ENCODE assay signal across 12 cellular contexts in the genomic region with DNA sequence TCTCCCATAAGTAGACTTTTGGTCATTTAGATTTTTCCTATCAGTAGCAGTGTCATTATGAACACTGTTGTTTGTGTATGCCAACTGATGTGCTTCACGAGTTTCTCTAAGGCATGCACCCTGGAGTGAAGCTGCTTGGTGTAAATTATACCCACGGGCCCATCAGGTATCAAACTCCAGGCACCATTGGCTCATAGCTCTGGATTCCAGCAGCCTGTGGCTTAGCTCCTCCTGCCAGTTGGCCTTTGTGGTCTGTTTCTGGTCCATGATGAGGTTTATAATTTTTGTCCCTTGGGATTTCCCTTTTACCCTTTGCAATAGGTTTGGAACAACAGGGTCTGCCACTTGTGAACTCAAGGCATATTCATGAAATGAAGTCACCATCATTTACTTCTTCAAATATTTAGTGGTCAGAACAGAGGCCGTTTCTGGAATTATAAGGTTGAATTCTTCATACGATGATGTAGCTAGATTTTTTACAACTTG.
DNase-seq lines count a peak whose midpoint lies in the region; ATAC-seq and TF ChIP-seq lines count a peak whose summit lies in the region.
"Had no signal": no experiment of that assay in that cellular context is flagged by ENCODE, and none has a peak within 500 bp of the region (broad histone marks: within the 10 kb centered on the region; RNA-seq: fewer than 3 reads in every experiment).

No MANE protein-coding gene starts in this region.

- peaks cover 4% of the 10 kb centered on the region for H3K27me3 Mint-ChIP-seq in nephron progenitor cell (ENCODE audit: low read depth, poor library complexity)

- no peak overlapping the region for H3K9ac ChIP-seq in BLaER1 treated with 17β-estradiol and CSF1 and Interleukin-3, amounts not matched to agents 10 nM and 100 nM

- DNase-seq in NCI-H1048 (lab: John Stamatoyannopoulos, UW) (peak; percentile 40), body of pancreas (no peak), nephron progenitor cell (no peak), medulla oblongata (ENCODE audit: extremely low spot score) (no peak)
- DNase-seq: colonic mucosa, DMS79 treated with DMSO at 0.1 percent for 48 hours, sigmoid colon had no signal

- peaks cover 12 to 45% (median 33%) of the 10 kb centered on the region in 10 experiments; a peak in 19 of 20 replicates for H3K4me1 ChIP-seq in BLaER1 treated with 17β-estradiol and CSF1 and Interleukin-3, amounts not matched to agents 10 nM and 100 nM
- H3K4me1 ChIP-seq in body of pancreas = peaks cover 13% of the 10 kb centered on the region
- H3K4me1 ChIP-seq: colonic mucosa had no signal

- H3K27ac Mint-ChIP-seq in nephron progenitor cell = peak overlapping the region; percentile 89
- H3K27ac Mint-ChIP-seq: activated T-helper 1 cell treated with anti-CD3 and anti-CD28 coated beads, Interleukin-12 subunit alpha, Interleukin-12 subunit beta, Interleukin-2, Interleukin-4 antibody, amounts not matched to agents 30 ng/mL and 10 ng/mL and 1 ng/mL, durations not matched to agents 14 hours and 24 hours and 36 hours had no signal

- no peak for TF ChIP-seq CTCF in body of pancreas (IDR thresholded peaks at IDR 0.05)
- TF ChIP-seq CTCF in nephron progenitor cell (IDR thresholded peaks at IDR 0.05) = no peak

- no peak overlapping the region for H3K4me3 Mint-ChIP-seq in nephron progenitor cell
- H3K4me3 Mint-ChIP-seq: activated T-helper 1 cell treated with anti-CD3 and anti-CD28 coated beads, Interleukin-12 subunit alpha, Interleukin-12 subunit beta, Interleukin-2, Interleukin-4 antibody, amounts not matched to agents 30 ng/mL and 10 ng/mL and 1 ng/mL, durations not matched to agents 14 hours and 24 hours and 36 hours had no signal

- no peak overlapping the region for H3K27ac ChIP-seq in BLaER1 treated with 17β-estradiol and CSF1 and Interleukin-3, amounts not matched to agents 10 nM and 100 nM
- H3K27ac ChIP-seq in body of pancreas = no peak overlapping the region
- H3K27ac ChIP-seq: colonic mucosa had no signal

- H3K4me1 Mint-ChIP-seq in nephron progenitor cell = peaks cover 69% of the 10 kb centered on the region

- H3K36me3 Mint-ChIP-seq in nephron progenitor cell (ENCODE audit: low read depth) = peaks cover 34% of the 10 kb centered on the region

- intact Hi-C loops in body of pancreas (cut with DNase I) = no loop called here

- H4K20me1 ChIP-seq in BLaER1 treated with 17β-estradiol and CSF1 and Interleukin-3, amounts not matched to agents 10 nM and 100 nM = no peaks in the 10 kb centered on the region

- no peaks in the 10 kb centered on the region for H3K36me3 ChIP-seq in BLaER1 treated with 17β-estradiol and CSF1 and Interleukin-3, amounts not matched to agents 10 nM and 100 nM
- no peaks in the 10 kb centered on the region for H3K36me3 ChIP-seq in body of pancreas (replicated peaks in 1 of 2; ENCODE audit: insufficient read depth in 1 of 2, low read depth in 2 of 2)
- H3K36me3 ChIP-seq: colonic mucosa, sigmoid colon had no signal

- TF ChIP-seq POLR2A in body of pancreas (IDR thresholded peaks at IDR 0.05) = no peak

- no peak overlapping the region for H3K4me3 ChIP-seq in BLaER1 treated with 17β-estradiol and CSF1 and Interleukin-3, amounts not matched to agents 10 nM and 100 nM
- H3K4me3 ChIP-seq in body of pancreas = no peak overlapping the region
- H3K4me3 ChIP-seq: colonic mucosa, sigmoid colon had no signal

- H3K27me3 ChIP-seq in BLaER1 treated with 17β-estradiol and CSF1 and Interleukin-3, amounts not matched to agents 10 nM and 100 nM = no peaks in the 10 kb centered on the region
- no peaks in the 10 kb centered on the region for H3K27me3 ChIP-seq in body of pancreas
- H3K27me3 ChIP-seq: colonic mucosa, sigmoid colon had no signal

- WGBS in body of pancreas, 2 donors = 71% methylated on average over 4 of the region's 4 CpGs

- H3K4me2 ChIP-seq in BLaER1 treated with 17β-estradiol and CSF1 and Interleukin-3, amounts not matched to agents 10 nM and 100 nM = peak overlapping the region in 7 of 11 experiments; percentile 1 to 61 (median 47); a peak in 12 of 22 replicates

- H3K9me3 ChIP-seq in BLaER1 treated with 17β-estradiol and CSF1 and Interleukin-3, amounts not matched to agents 10 nM and 100 nM (replicated peaks in 1 of 11) = no peaks in the 10 kb centered on the region
- no peaks in the 10 kb centered on the region for H3K9me3 ChIP-seq in body of pancreas
- H3K9me3 ChIP-seq: colonic mucosa, sigmoid colon had no signal

- ATAC-seq in body of pancreas = peak; percentile 27
- ATAC-seq in HG03521 (IDR thresholded peaks at IDR 0.05; ENCODE audit: unreplicated experiment) = no peak
- ATAC-seq in HG02852 (IDR thresholded peaks at IDR 0.05; ENCODE audit: unreplicated experiment) = no peak
- no peak for ATAC-seq in GM21619 (IDR thresholded peaks at IDR 0.05; ENCODE audit: unreplicated experiment)

- H3K9me3 Mint-ChIP-seq in nephron progenitor cell = no peaks in the 10 kb centered on the region
- H3K9me3 Mint-ChIP-seq: activated T-helper 1 cell treated with anti-CD3 and anti-CD28 coated beads, Interleukin-12 subunit alpha, Interleukin-12 subunit beta, Interleukin-2, Interleukin-4 antibody, amounts not matched to agents 30 ng/mL and 10 ng/mL and 1 ng/mL, durations not matched to agents 14 hours and 24 hours and 36 hours had no signal
